In genomic region chr16:30740364-30741251, GRCh38 we compare ENCODE assay signal across 8 cellular contexts. TPM values are rescaled to one million over a fixed set of nuclear protein-coding genes. Genes with fewer than 3 reads are reported as not detected.
DNase-seq lines count a peak whose midpoint lies in the region; ATAC-seq and TF ChIP-seq lines count a peak whose summit lies in the region.

No MANE protein-coding gene starts in this region.

- no peaks in the 10 kb centered on the region for H3K9me3 Mint-ChIP-seq in activated naive CD4-positive, alpha-beta T cell treated with anti-CD3 and anti-CD28 coated beads, Interleukin-2, amount 50 U/mL, for 24 hours
- H3K9me3 Mint-ChIP-seq in activated CD8-positive, alpha-beta T cell treated with anti-CD3 and anti-CD28 coated beads for 36 hours = no peaks in the 10 kb centered on the region

- peaks cover 12% of the 10 kb centered on the region for H3K36me3 Mint-ChIP-seq in activated naive CD4-positive, alpha-beta T cell treated with anti-CD3 and anti-CD28 coated beads, Interleukin-2, amount 50 U/mL, for 24 hours
- peaks cover 56% of the 10 kb centered on the region for H3K36me3 Mint-ChIP-seq in activated CD8-positive, alpha-beta T cell treated with anti-CD3 and anti-CD28 coated beads for 36 hours (ENCODE audit: low read depth)

- H3K27me3 Mint-ChIP-seq in activated naive CD4-positive, alpha-beta T cell treated with anti-CD3 and anti-CD28 coated beads, Interleukin-2, amount 50 U/mL, for 24 hours = no peaks in the 10 kb centered on the region
- H3K27me3 Mint-ChIP-seq in activated CD8-positive, alpha-beta T cell treated with anti-CD3 and anti-CD28 coated beads for 36 hours = no peaks in the 10 kb centered on the region

- intact Hi-C loops in activated CD8-positive, alpha-beta T cell treated with anti-CD3 and anti-CD28 coated beads for 36 hours (cut with micrococcal nuclease) = no loop called here

- H3K9me3 ChIP-seq in cardiac muscle cell (ENCODE audit: low read depth) = no peaks in the 10 kb centered on the region

- H3K4me1 Mint-ChIP-seq in activated naive CD4-positive, alpha-beta T cell treated with anti-CD3 and anti-CD28 coated beads, Interleukin-2, amount 50 U/mL, for 24 hours = peaks cover 23% of the 10 kb centered on the region
- H3K4me1 Mint-ChIP-seq in activated CD8-positive, alpha-beta T cell treated with anti-CD3 and anti-CD28 coated beads for 36 hours (ENCODE audit: low read depth) = peaks cover 10% of the 10 kb centered on the region

- TF ChIP-seq CTCF in activated CD8-positive, alpha-beta T cell treated with anti-CD3 and anti-CD28 coated beads for 36 hours (IDR thresholded peaks at IDR 0.05) = no peak
- TF ChIP-seq CTCF in cardiac muscle cell (IDR thresholded peaks at IDR 0.05; ENCODE audit: low read depth, low read length) = no peak

- peak overlapping the region; percentile 24 for H3K27ac Mint-ChIP-seq in activated naive CD4-positive, alpha-beta T cell treated with anti-CD3 and anti-CD28 coated beads, Interleukin-2, amount 50 U/mL, for 24 hours
- peak overlapping the region; percentile 58 for H3K27ac Mint-ChIP-seq in activated CD8-positive, alpha-beta T cell treated with anti-CD3 and anti-CD28 coated beads for 36 hours

- peak overlapping the region; percentile 20 for H3K4me3 Mint-ChIP-seq in activated naive CD4-positive, alpha-beta T cell treated with anti-CD3 and anti-CD28 coated beads, Interleukin-2, amount 50 U/mL, for 24 hours
- no peak overlapping the region for H3K4me3 Mint-ChIP-seq in activated CD8-positive, alpha-beta T cell treated with anti-CD3 and anti-CD28 coated beads for 36 hours

- no peaks in the 10 kb centered on the region for H3K4me1 ChIP-seq in cardiac muscle cell (ENCODE audit: low read depth)

- H3K4me3 ChIP-seq in cardiac muscle cell = no peak overlapping the region

- DNase-seq in activated naive CD4-positive, alpha-beta T cell treated with Interleukin-2 at 50 U/mL for 16 hours = no peak
- DNase-seq in activated CD8-positive, alpha-beta T cell treated with anti-CD3 and anti-CD28 coated beads for 36 hours = no peak
- DNase-seq in cardiac muscle cell (ENCODE audit: low read depth in 1 of 2, low spot score in 1 of 2) = peak in 1 of 2 donors; percentile 86
- peak; percentile 93 for DNase-seq in renal cortical epithelial cell (ENCODE audit: low read depth)
- DNase-seq in NCI-H446 (lab: John Stamatoyannopoulos, UW) = no peak

- peaks cover 43% of the 10 kb centered on the region for H3K36me3 ChIP-seq in cardiac muscle cell

- CTCF ChIA-PET in activated CD8-positive, alpha-beta T cell treated with anti-CD3 and anti-CD28 coated beads for 36 hours (lab: Charles Lee) = interaction anchor here (1.3 kb wide), 1 partner anchor 104 kb away, joined by 3 read pairs; no protein-coding TSS in a partner anchor

- POLR2A ChIA-PET in activated CD8-positive, alpha-beta T cell treated with anti-CD3 and anti-CD28 coated beads for 36 hours (lab: Charles Lee) = interaction anchor here (0.9 to 1.5 kb wide), 3 partner anchors 8 to 10 kb away, joined by 3 to 5 read pairs (median 3); partner anchors contain the start of gene PHKG2

- ATAC-seq in activated CD8-positive, alpha-beta T cell treated with anti-CD3 and anti-CD28 coated beads for 36 hours = peak; percentile 49
- ATAC-seq in GM18867 (IDR thresholded peaks at IDR 0.05; ENCODE audit: unreplicated experiment) (no peak), GM21515 (IDR thresholded peaks at IDR 0.05; ENCODE audit: unreplicated experiment) (no peak)

- H3K27ac ChIP-seq in cardiac muscle cell = peak overlapping the region; percentile 94

- no peaks in the 10 kb centered on the region for H3K27me3 ChIP-seq in cardiac muscle cell

RNA-seq across cellular contexts. Expression of gene PHKG2, which starts 7.6 kb away (rescaled TPM):
- total RNA-seq in activated CD8-positive, alpha-beta T cell treated with anti-CD3 and anti-CD28 coated beads for 36 hours = 10 to 100 TPM; 27.8 to 30.3 TPM
- total RNA-seq in cardiac muscle cell (29.7 and 35.1 TPM in 2 replicates), renal cortical epithelial cell (25.4 and 26.2 TPM in 2 replicates)
- 52.1 and 57.0 TPM in 2 replicates for polyA plus RNA-seq in cardiac muscle cell

RNA-seq across cellular contexts. Expression of gene CFAP119, which starts 21.3 kb away (rescaled TPM):
- total RNA-seq in activated CD8-positive, alpha-beta T cell treated with anti-CD3 and anti-CD28 coated beads for 36 hours = 1 to 10 TPM; 3.8 to 3.9 TPM
- 7.1 and 9.1 TPM in 2 replicates for total RNA-seq in cardiac muscle cell
- polyA plus RNA-seq in cardiac muscle cell = 7.4 and 16.4 TPM in 2 replicates
- 2.7 and 2.8 TPM in 2 replicates for total RNA-seq in renal cortical epithelial cell

RNA-seq across cellular contexts. Expression of gene RNF40, which starts 21.5 kb away (rescaled TPM):
- total RNA-seq in activated CD8-positive, alpha-beta T cell treated with anti-CD3 and anti-CD28 coated beads for 36 hours = 10 to 100 TPM; 63.2 to 68.1 TPM
- total RNA-seq in cardiac muscle cell = 91.8 and 104 TPM in 2 replicates
- polyA plus RNA-seq in cardiac muscle cell = 64.5 and 76.3 TPM in 2 replicates
- 58.0 and 108 TPM in 2 replicates for total RNA-seq in renal cortical epithelial cell

RNA-seq across cellular contexts. Expression of gene SRCAP, which starts 41.6 kb away (rescaled TPM):
- total RNA-seq in activated CD8-positive, alpha-beta T cell treated with anti-CD3 and anti-CD28 coated beads for 36 hours = 10 to 100 TPM; 57.2 to 64.7 TPM
- 14.8 and 20.9 TPM in 2 replicates for total RNA-seq in cardiac muscle cell
- polyA plus RNA-seq in cardiac muscle cell = 38.0 and 42.9 TPM in 2 replicates
- 14.4 and 74.0 TPM in 2 replicates for total RNA-seq in renal cortical epithelial cell

RNA-seq across cellular contexts. Expression of gene ZNF629, which starts 46.4 kb away (rescaled TPM):
- total RNA-seq in activated CD8-positive, alpha-beta T cell treated with anti-CD3 and anti-CD28 coated beads for 36 hours = 1 to 10 TPM; 2.8 to 3.2 TPM
- total RNA-seq in cardiac muscle cell (41.7 and 50.9 TPM in 2 replicates), renal cortical epithelial cell (6.4 and 22.1 TPM in 2 replicates)
- 20.1 and 22.2 TPM in 2 replicates for polyA plus RNA-seq in cardiac muscle cell
